In the genomic region with DNA sequence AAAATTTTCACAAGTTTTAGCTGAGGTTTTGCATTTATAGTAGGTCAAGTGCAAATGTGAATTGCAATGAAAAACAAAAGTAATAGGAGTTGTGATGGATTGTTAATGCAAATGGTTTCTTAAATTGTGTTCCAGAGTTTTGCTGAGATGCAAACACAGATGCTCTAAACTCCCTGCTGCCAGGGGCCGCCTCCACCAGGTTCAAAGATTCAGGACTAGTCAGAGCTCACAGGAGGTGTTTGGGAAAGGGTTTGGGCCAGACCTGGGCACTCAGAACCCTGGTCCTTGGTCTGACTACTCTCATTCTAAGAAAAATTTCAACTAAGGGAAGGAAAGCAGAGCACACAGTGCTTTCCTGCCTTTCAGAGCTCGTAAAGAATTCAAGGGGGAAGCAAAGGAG, we compare ENCODE assay signal across 22 cellular contexts.
"Had no signal": no experiment of that assay in that cellular context is flagged by ENCODE, and none has a peak within 500 bp of the region (broad histone marks: within the 10 kb centered on the region; RNA-seq: fewer than 3 reads in every experiment).

No MANE protein-coding gene starts in this region.

- H3K9ac ChIP-seq: KMS-11 had no signal

- DNase-seq: activated CD4-positive, alpha-beta memory T cell treated with anti-CD3 and anti-CD28 coated beads for 36 hours; activated CD4-positive, alpha-beta T cell treated with anti-CD3 and anti-CD28 coated beads, Interleukin-2, amount 10 ng/mL, durations not matched to agents 7 days and 5 days; activated CD4-positive, CD25-positive, alpha-beta regulatory T cell; activated CD8-positive, alpha-beta memory T cell treated with anti-CD3 and anti-CD28 coated beads for 24 hours; activated effector memory CD4-positive, alpha-beta T cell treated with anti-CD3 and anti-CD28 coated beads, Interleukin-2, amount 50 U/mL, for 16 hours; activated naive CD4-positive, alpha-beta T cell treated with anti-CD3 and anti-CD28 coated beads for 36 hours; activated T-cell treated with anti-CD3 and anti-CD28 coated beads, Interleukin-2, amount 50 U/mL, for 4 hours; amygdala; cerebellar nuclear complex; MM.1S; NCI-H1105; NCI-H1436; NCI-H1694 treated with DMSO at 0.1 percent for 48 hours; NCI-H2029 treated with DMSO at 0.1 percent for 48 hours; NCI-H446; NCI-H524; PC-3; SIG-M5; T-helper 2 cell; T1000 had no signal

- H3K4me3 Mint-ChIP-seq: activated CD4-positive, alpha-beta memory T cell treated with anti-CD3 and anti-CD28 coated beads for 36 hours; activated CD4-positive, alpha-beta T cell treated with anti-CD3 and anti-CD28 coated beads, Interleukin-2, amount 10 ng/mL, durations not matched to agents 7 days and 5 days; activated naive CD4-positive, alpha-beta T cell treated with anti-CD3 and anti-CD28 coated beads for 36 hours; activated naive CD8-positive, alpha-beta T cell; activated T-cell treated with anti-CD3 and anti-CD28 coated beads, Interleukin-2, amount 50 U/mL, for 4 hours had no signal

- H3K4me2 ChIP-seq: KMS-11 had no signal

- ATAC-seq: activated T-cell treated with anti-CD3 and anti-CD28 coated beads, Interleukin-2, amount 50 U/mL, for 4 hours; PC-3 had no signal

- H3K27ac Mint-ChIP-seq: activated CD4-positive, alpha-beta memory T cell treated with anti-CD3 and anti-CD28 coated beads for 36 hours; activated CD4-positive, alpha-beta T cell treated with anti-CD3 and anti-CD28 coated beads, Interleukin-2, amount 10 ng/mL, durations not matched to agents 7 days and 5 days; activated naive CD4-positive, alpha-beta T cell treated with anti-CD3 and anti-CD28 coated beads for 36 hours had no signal

- H3K27me3 Mint-ChIP-seq: activated CD4-positive, alpha-beta memory T cell treated with anti-CD3 and anti-CD28 coated beads for 36 hours; activated CD4-positive, alpha-beta T cell treated with anti-CD3 and anti-CD28 coated beads, Interleukin-2, amount 10 ng/mL, durations not matched to agents 7 days and 5 days; activated naive CD8-positive, alpha-beta T cell had no signal

- H3K27ac ChIP-seq: KMS-11 had no signal
